Comparison of ENCODE assay signal across 11 cellular contexts in genomic region chr2:152167070-152167469, GRCh38. TPM values are rescaled to one million over a fixed set of nuclear protein-coding genes. Genes with fewer than 3 reads are reported as not detected.
DNase-seq lines count a peak whose midpoint lies in the region; ATAC-seq and TF ChIP-seq lines count a peak whose summit lies in the region.
"Had no signal": no experiment of that assay in that cellular context is flagged by ENCODE, and none has a peak within 500 bp of the region (broad histone marks: within the 10 kb centered on the region; RNA-seq: fewer than 3 reads in every experiment).

No MANE protein-coding gene starts in this region.

- H3K27me3 ChIP-seq in right atrium auricular region (no peaks in the 10 kb centered on the region), body of pancreas (no peaks in the 10 kb centered on the region)

- no peak for TF ChIP-seq CTCF in right atrium auricular region (IDR thresholded peaks at IDR 0.05)
- TF ChIP-seq CTCF in body of pancreas (IDR thresholded peaks at IDR 0.05) = no peak
- TF ChIP-seq CTCF in mucosa of descending colon (IDR thresholded peaks at IDR 0.05) = no peak

- H3K36me3 ChIP-seq in right atrium auricular region = no peaks in the 10 kb centered on the region
- H3K36me3 ChIP-seq in body of pancreas (replicated peaks in 1 of 2; ENCODE audit: insufficient read depth in 1 of 2, low read depth in 2 of 2) = no peaks in the 10 kb centered on the region
- no peaks in the 10 kb centered on the region for H3K36me3 ChIP-seq in mucosa of descending colon (ENCODE audit: low read depth)

- DNase-seq in right atrium auricular region (ENCODE audit: low spot score) = no peak
- DNase-seq in Right ventricle myocardium inferior (ENCODE audit: missing footprints) = no peak
- DNase-seq in body of pancreas = no peak
- no peak for DNase-seq in mucosa of descending colon
- DNase-seq in GM19238 (ENCODE audit: insufficient read length, low spot score) = no peak
- DNase-seq in NCI-H446 treated with DMSO at 0.1 percent for 48 hours (lab: John Stamatoyannopoulos, UW) = no peak
- no peak for DNase-seq in amniotic stem cell (lab: John Stamatoyannopoulos, UW)
- DNase-seq: NCI-H1105, SHP77 treated with DMSO at 0.1 percent for 48 hours had no signal

- TF ChIP-seq POLR2A in body of pancreas (IDR thresholded peaks at IDR 0.05) = no peak

- H3K4me3 ChIP-seq in right atrium auricular region = no peak overlapping the region
- no peak overlapping the region for H3K4me3 ChIP-seq in body of pancreas
- H3K4me3 ChIP-seq in mucosa of descending colon = no peak overlapping the region

- peak overlapping the region; percentile 3 to 12 for H3K27ac ChIP-seq in right atrium auricular region
- H3K27ac ChIP-seq in body of pancreas = peak overlapping the region in 3 of 4 donors; percentile 5 to 47 (median 16)
- H3K27ac ChIP-seq: C4-2B had no signal

- H3K9me3 ChIP-seq in right atrium auricular region (no peaks in the 10 kb centered on the region), body of pancreas (no peaks in the 10 kb centered on the region), mucosa of descending colon (no peaks in the 10 kb centered on the region)

- no peak for ATAC-seq in Right ventricle myocardium inferior
- peak; percentile 37 for ATAC-seq in HG02938 (IDR thresholded peaks at IDR 0.05; ENCODE audit: unreplicated experiment)
- ATAC-seq in body of pancreas = no peak
- ATAC-seq in mucosa of descending colon = no peak

- peaks cover 0 to 38% of the 10 kb centered on the region in 2 donors for H3K4me1 ChIP-seq in right atrium auricular region
- peaks cover 79% of the 10 kb centered on the region for H3K4me1 ChIP-seq in body of pancreas
- peaks cover 4% of the 10 kb centered on the region for H3K4me1 ChIP-seq in mucosa of descending colon (ENCODE audit: low read depth)

- 32 to 41% methylated on average over 2 of the region's 2 CpGs for WGBS in body of pancreas, 2 donors

- intact Hi-C loops in Right ventricle myocardium inferior (cut with DNase I) (no loop called here), body of pancreas (cut with DNase I) (loop anchor here (10.0 kb wide), 1 partner anchor 132 kb away; no protein-coding TSS in a partner anchor), mucosa of descending colon (cut with DNase I, micrococcal nuclease) (no loop called here)

RNA-seq across cellular contexts. Expression of gene STAM2, which starts 8.5 kb away (rescaled TPM):
- total RNA-seq in right atrium auricular region (10 to 100 TPM; 26.8 to 27.3 TPM), Right ventricle myocardium inferior (27.0 TPM), body of pancreas (10 to 100 TPM; 25.7 to 34.0 TPM), mucosa of descending colon (10 to 100 TPM; 38.8 to 45.8 (median 41.7) TPM)
